13 cellular contexts compared by ENCODE assay signal in genomic region chr19:36151144-36152051, GRCh38. TPM values are rescaled to one million over a fixed set of nuclear protein-coding genes. Genes with fewer than 3 reads are reported as not detected.
DNase-seq lines count a peak whose midpoint lies in the region; ATAC-seq and TF ChIP-seq lines count a peak whose summit lies in the region.
"Had no signal": no experiment of that assay in that cellular context is flagged by ENCODE, and none has a peak within 500 bp of the region (broad histone marks: within the 10 kb centered on the region; RNA-seq: fewer than 3 reads in every experiment).

No MANE protein-coding gene starts in this region.

- peak; percentile 31 for ATAC-seq in stimulated activated naive CD8-positive, alpha-beta T cell treated with anti-CD3 and anti-CD28 coated beads, Interleukin-15, amount 100 ng/mL, for 72 hours
- no peak for ATAC-seq in stimulated activated naive CD8-positive, alpha-beta T cell treated with anti-CD3 and anti-CD28 coated beads, Interleukin-15, Interleukin-2, amounts not matched to agents 100 U/mL and 50 U/mL, for 24 hours
- ATAC-seq in Right ventricle myocardium superior (ENCODE audit: poor library complexity) (peak; percentile 64), omental fat pad (ENCODE audit: low FRiP score) (peak; percentile 31), aorta (ENCODE audit: low FRiP score) (peak; percentile 83), GM18519 (IDR thresholded peaks at IDR 0.05; ENCODE audit: low FRiP score, unreplicated experiment) (no peak), HG02798 (IDR thresholded peaks at IDR 0.05; ENCODE audit: poor library complexity, unreplicated experiment) (no peak), HG03354 (IDR thresholded peaks at IDR 0.05; ENCODE audit: poor library complexity, severe bottlenecking, unreplicated experiment) (no peak)

- H3K4me1 Mint-ChIP-seq in stimulated activated naive CD8-positive, alpha-beta T cell treated with anti-CD3 and anti-CD28 coated beads, Interleukin-15, amount 100 ng/mL, for 72 hours = no peaks in the 10 kb centered on the region

- no peak for TF ChIP-seq CTCF in omental fat pad (IDR thresholded peaks at IDR 0.05)

- H3K27ac Mint-ChIP-seq in stimulated activated naive CD8-positive, alpha-beta T cell treated with anti-CD3 and anti-CD28 coated beads, Interleukin-15, amount 100 ng/mL, for 72 hours = no peak overlapping the region

- no peaks in the 10 kb centered on the region for H3K4me1 ChIP-seq in aorta (ENCODE audit: control insufficient read depth in 1 of 2, insufficient read depth in 2 of 2, low read length in 2 of 2)

- peaks cover 0 to 1% of the 10 kb centered on the region in 2 donors for H3K36me3 ChIP-seq in aorta (ENCODE audit: control insufficient read depth in 1 of 2, insufficient read depth in 2 of 2, low read length in 1 of 2)

- peak overlapping the region; percentile 78 to 92 for H3K27ac ChIP-seq in aorta (ENCODE audit: low read depth in 1 of 2, low read length in 2 of 2)
- H3K27ac ChIP-seq: WERI-Rb-1 had no signal

- peak overlapping the region; percentile 57 to 72 for H3K4me3 ChIP-seq in aorta (ENCODE audit: low read length in 2 of 2)

- no peaks in the 10 kb centered on the region for H3K27me3 ChIP-seq in aorta (ENCODE audit: control insufficient read depth in 1 of 2, insufficient read depth in 2 of 2, low read length in 1 of 2)

- intact Hi-C loops in Right ventricle myocardium superior (cut with DNase I) = no loop called here
- intact Hi-C loops in aorta (cut with DNase I) = loop anchor here in 1 of 2 donors (1.0 to 2.0 kb wide), 2 partner anchors 11 to 23 kb away; partner anchors contain the start of gene CAPNS1

- 10 to 12% methylated on average over 47 of the region's 47 CpGs for WGBS in aorta, 2 donors

- no peak for DNase-seq in stimulated activated naive CD8-positive, alpha-beta T cell treated with anti-CD3 and anti-CD28 coated beads, Interleukin-15, amount 100 ng/mL, for 72 hours
- no peak for DNase-seq in stimulated activated naive CD8-positive, alpha-beta T cell treated with anti-CD3 and anti-CD28 coated beads, Interleukin-15, Interleukin-2, amounts not matched to agents 100 U/mL and 50 U/mL, for 24 hours
- peak; percentile 75 for DNase-seq in Right ventricle myocardium superior
- DNase-seq in omental fat pad (ENCODE audit: low spot score) = no peak
- DNase-seq in aorta = peak; percentile 74 to 89
- DNase-seq: GOT3, WERI-Rb-1 had no signal

- no peaks in the 10 kb centered on the region for H3K9me3 ChIP-seq in aorta (ENCODE audit: control insufficient read depth, low read length)

- no peak overlapping the region for H3K4me3 Mint-ChIP-seq in stimulated activated naive CD8-positive, alpha-beta T cell treated with anti-CD3 and anti-CD28 coated beads, Interleukin-15, amount 100 ng/mL, for 72 hours
- H3K4me3 Mint-ChIP-seq: IgD-negative memory B cell had no signal

- H3K9me3 Mint-ChIP-seq in stimulated activated naive CD8-positive, alpha-beta T cell treated with anti-CD3 and anti-CD28 coated beads, Interleukin-15, amount 100 ng/mL, for 72 hours = no peaks in the 10 kb centered on the region
- H3K9me3 Mint-ChIP-seq: IgD-negative memory B cell had no signal

- H3K27me3 Mint-ChIP-seq in stimulated activated naive CD8-positive, alpha-beta T cell treated with anti-CD3 and anti-CD28 coated beads, Interleukin-15, amount 100 ng/mL, for 72 hours = no peaks in the 10 kb centered on the region
- H3K27me3 Mint-ChIP-seq: IgD-negative memory B cell had no signal

RNA-seq across cellular contexts. Expression of gene COX7A1, which starts 0.8 kb away (rescaled TPM):
- total RNA-seq in Right ventricle myocardium superior (3,311 TPM), omental fat pad (10 to 100 TPM; 25.1 to 60.3 (median 43.9) TPM), aorta (100 to 1,000 TPM; 127 to 172 TPM)
- polyA plus RNA-seq in aorta = 100 to 1,000 TPM; 191 to 244 TPM
- total RNA-seq: A673 had no signal
- polyA plus RNA-seq: IgD-negative memory B cell had no signal

RNA-seq across cellular contexts. Expression of gene CAPNS1, which starts 11.5 kb away (rescaled TPM):
- total RNA-seq in Right ventricle myocardium superior = 781 TPM
- total RNA-seq in omental fat pad = 100 to 1,000 TPM; 211 to 263 (median 246) TPM
- total RNA-seq in aorta = 100 to 1,000 TPM; 521 to 538 TPM
- polyA plus RNA-seq in aorta = 100 to 1,000 TPM; 488 to 543 TPM

RNA-seq across cellular contexts. Expression of gene TBCB, which starts 36.1 kb away (rescaled TPM):
- total RNA-seq in Right ventricle myocardium superior = 95.8 TPM
- 100 to 1,000 TPM in 2 of 4 donors, 10 to 100 TPM in 2; 86.9 to 126 (median 106) TPM for total RNA-seq in omental fat pad
- total RNA-seq in aorta = 100 to 1,000 TPM; 121 to 123 TPM
- polyA plus RNA-seq in aorta = 100 to 1,000 TPM; 131 to 220 TPM

RNA-seq across cellular contexts. Expression of gene POLR2I, which starts 36.7 kb away (rescaled TPM):
- total RNA-seq in Right ventricle myocardium superior (145 TPM), omental fat pad (10 to 100 TPM; 32.5 to 58.5 (median 36.1) TPM), aorta (10 to 100 TPM; 33.7 to 48.1 TPM)
- 10 to 100 TPM; 56.7 to 96.0 TPM for polyA plus RNA-seq in aorta

RNA-seq across cellular contexts. Expression of gene OVOL3, which starts 40.5 kb away (rescaled TPM):
- total RNA-seq in Right ventricle myocardium superior = not detected
- total RNA-seq in omental fat pad = not detected
- not detected for total RNA-seq in aorta
- not detected for polyA plus RNA-seq in aorta
- total RNA-seq: mesenteric fat pad had no signal
- polyA plus RNA-seq: IgD-negative memory B cell had no signal

Comparison
In these comparisons a context has a peak if more than half of its experiments do, and no peak if none do; other contexts are left out.
1. ATAC-seq: peak in stimulated activated naive CD8-positive, alpha-beta T cell treated with anti-CD3 and anti-CD28 coated beads, Interleukin-15, amount 100 ng/mL, for 72 hours (single experiment), Right ventricle myocardium superior (single experiment), omental fat pad (single experiment) and aorta (single experiment); none in stimulated activated naive CD8-positive, alpha-beta T cell treated with anti-CD3 and anti-CD28 coated beads, Interleukin-15, Interleukin-2, amounts not matched to agents 100 U/mL and 50 U/mL, for 24 hours (single experiment), GM18519 (single experiment), HG02798 (single experiment) and HG03354 (single experiment).
2. DNase-seq: peak in Right ventricle myocardium superior (single experiment) and aorta (2 of 2); none in stimulated activated naive CD8-positive, alpha-beta T cell treated with anti-CD3 and anti-CD28 coated beads, Interleukin-15, amount 100 ng/mL, for 72 hours (0 of 2), stimulated activated naive CD8-positive, alpha-beta T cell treated with anti-CD3 and anti-CD28 coated beads, Interleukin-15, Interleukin-2, amounts not matched to agents 100 U/mL and 50 U/mL, for 24 hours (single experiment) and omental fat pad (single experiment).
3. RNA of gene COX7A1, which starts 0.8 kb away (total RNA-seq): 3,311 TPM in Right ventricle myocardium superior (single experiment); 127 to 172 TPM in aorta and 25.1 to 60.3 TPM in omental fat pad; every median in the first group is over 10 times any median in the second.